ENCODE assay signal across 25 cellular contexts in genomic region chr22:37355174-37355573, GRCh38.
DNase-seq lines count a peak whose midpoint lies in the region; ATAC-seq and TF ChIP-seq lines count a peak whose summit lies in the region.
"Had no signal": no experiment of that assay in that cellular context is flagged by ENCODE, and none has a peak within 500 bp of the region (broad histone marks: within the 10 kb centered on the region; RNA-seq: fewer than 3 reads in every experiment).

No MANE protein-coding gene starts in this region.

- DNase-seq in NCI-H2107 treated with DMSO at 0.1 percent for 48 hours (lab: John Stamatoyannopoulos, UW; ENCODE audit: unreplicated experiment) = peak; percentile 51
- DNase-seq in NCI-H2107 (lab: John Stamatoyannopoulos, UW) = no peak
- DNase-seq in PC-9 = no peak
- no peak for DNase-seq in mesenchymal stem cell
- no peak for DNase-seq in neural progenitor cell (ENCODE audit: low spot score)
- no peak for DNase-seq in retina
- no peak for DNase-seq in immature natural killer cell
- DNase-seq: 8988T; ACHN; BE2C; CD4-positive, CD25-positive, alpha-beta regulatory T cell; DMS153; DND-41; HFFc6; KG1; MG63; NCI-H1694 treated with DMSO at 0.1 percent for 48 hours; NCI-H2081; NCI-H524; NCI-H748 treated with DMSO at 0.1 percent for 48 hours; NK-92 treated with Interleukin-12 subunit alpha and Interleukin-12 subunit beta, amount 100 ng/mL, for 24 hours; Right ventricle myocardium superior had no signal

- no peak overlapping the region for H3K9ac ChIP-seq in mesenchymal stem cell (ENCODE audit: low read length)
- H3K9ac ChIP-seq in neural progenitor cell = no peak overlapping the region

- no peaks in the 10 kb centered on the region for H3K27me3 ChIP-seq in PC-9 (ENCODE audit: insufficient read depth, low read depth)
- peaks cover 0 to 84% of the 10 kb centered on the region in 2 experiments for H3K27me3 ChIP-seq in mesenchymal stem cell (ENCODE audit: control insufficient read depth in 1 of 2, insufficient read depth in 1 of 2, low read length in 2 of 2)
- no peaks in the 10 kb centered on the region for H3K27me3 ChIP-seq in neural progenitor cell
- H3K27me3 ChIP-seq: BE2C, MG63 had no signal

- peak overlapping the region in 1 of 2 experiments; percentile 14 for H3K14ac ChIP-seq in mesenchymal stem cell (ENCODE audit: low read length in 2 of 2)

- POLR2A ChIA-PET in PC-9 (lab: Charles Lee; ENCODE audit: unreplicated experiment) = no interaction called here

- H3K9me3 Mint-ChIP-seq in neural progenitor cell = no peaks in the 10 kb centered on the region
- H3K9me3 Mint-ChIP-seq in immature natural killer cell = no peaks in the 10 kb centered on the region
- H3K9me3 Mint-ChIP-seq: CD4-positive, CD25-positive, alpha-beta regulatory T cell; HFFc6 had no signal

- H2AK5ac ChIP-seq in mesenchymal stem cell (ENCODE audit: low read length, severe bottlenecking) = peak overlapping the region; percentile 80

- H3K36me3 ChIP-seq in PC-9 (ENCODE audit: low read depth) = no peaks in the 10 kb centered on the region
- H3K36me3 ChIP-seq in mesenchymal stem cell (ENCODE audit: control insufficient read depth in 1 of 2, insufficient read depth in 2 of 2, low read depth in 1 of 2, low read length in 2 of 2) = peaks cover 0 to 3% of the 10 kb centered on the region in 2 experiments
- no peaks in the 10 kb centered on the region for H3K36me3 ChIP-seq in neural progenitor cell
- H3K36me3 ChIP-seq: BE2C, HAP-1, MG63 had no signal

- no peaks in the 10 kb centered on the region for H3K9me2 ChIP-seq in PC-9 (ENCODE audit: insufficient read depth)

- H3K4me3 Mint-ChIP-seq in neural progenitor cell (no peak overlapping the region), immature natural killer cell (no peak overlapping the region)
- H3K4me3 Mint-ChIP-seq: HFFc6 had no signal

- no peak for TF ChIP-seq CTCF in PC-9 (conservative IDR thresholded peaks at IDR 0.05)
- TF ChIP-seq CTCF in neural progenitor cell (IDR thresholded peaks at IDR 0.05) = no peak

- H3K4me3 ChIP-seq in PC-9 (no peak overlapping the region), mesenchymal stem cell (ENCODE audit: insufficient read depth in 1 of 2, low read depth in 1 of 2, low read length in 2 of 2) (no peak overlapping the region), neural progenitor cell (no peak overlapping the region)
- H3K4me3 ChIP-seq: HAP-1, MG63 had no signal

- no peaks in the 10 kb centered on the region for H3K9me3 ChIP-seq in PC-9 (ENCODE audit: insufficient read depth, low read depth)
- H3K9me3 ChIP-seq in mesenchymal stem cell (ENCODE audit: control insufficient read depth, low read length) = no peaks in the 10 kb centered on the region
- no peaks in the 10 kb centered on the region for H3K9me3 ChIP-seq in neural progenitor cell (ENCODE audit: low read depth)
- H3K9me3 ChIP-seq: BE2C, HAP-1, MG63 had no signal

- H3K79me1 ChIP-seq in mesenchymal stem cell (replicated peaks; ENCODE audit: low read length, poor library complexity, severe bottlenecking) = no peaks in the 10 kb centered on the region

- H2AFZ ChIP-seq in PC-9 (no peak overlapping the region), mesenchymal stem cell (ENCODE audit: low read depth, low read length) (no peak overlapping the region), neural progenitor cell (replicated peaks) (no peak overlapping the region)

- no peak for ATAC-seq in GM21528 (IDR thresholded peaks at IDR 0.05; ENCODE audit: low FRiP score, unreplicated experiment)
- ATAC-seq: PC-3 had no signal

- peak overlapping the region; percentile 60 for H3K4me2 ChIP-seq in PC-9
- H3K4me2 ChIP-seq in mesenchymal stem cell (ENCODE audit: low read length, poor library complexity, severe bottlenecking) = no peak overlapping the region
- H3K4me2 ChIP-seq in neural progenitor cell = no peak overlapping the region

- intact Hi-C loops in PC-9 (cut with micrococcal nuclease; ENCODE audit: unreplicated experiment) = loop anchor here (2.0 kb wide), 1 partner anchor 26 kb away; no protein-coding TSS in a partner anchor

- H3K27me3 Mint-ChIP-seq in neural progenitor cell (ENCODE audit: insufficient read depth, low read depth) (peaks cover 13% of the 10 kb centered on the region), immature natural killer cell (ENCODE audit: low read depth in 3 of 3) (peaks cover 0 to 9% (median 1%) of the 10 kb centered on the region in 3 donors)
- H3K27me3 Mint-ChIP-seq: CD4-positive, CD25-positive, alpha-beta regulatory T cell had no signal

- peak overlapping the region; percentile 90 for H3K27ac ChIP-seq in PC-9
- no peak overlapping the region for H3K27ac ChIP-seq in mesenchymal stem cell (ENCODE audit: low read length, poor library complexity, severe bottlenecking)
- no peak overlapping the region for H3K27ac ChIP-seq in neural progenitor cell

- BruUV-seq in PC-9 (replicated peaks; lab: Mats Ljungman, UMichigan) = no TSS peak

- H4K20me1 ChIP-seq in PC-9 (ENCODE audit: insufficient read depth) (no peaks in the 10 kb centered on the region), neural progenitor cell (ENCODE audit: low read depth) (no peaks in the 10 kb centered on the region)

- H3K23ac ChIP-seq in mesenchymal stem cell (ENCODE audit: low read length in 2 of 2) = no peak overlapping the region

- H3K4me1 ChIP-seq in PC-9 (replicated peaks; ENCODE audit: insufficient read depth) (peaks cover 57% of the 10 kb centered on the region), mesenchymal stem cell (ENCODE audit: control insufficient read depth, insufficient read depth, low read depth, low read length) (peaks cover 44% of the 10 kb centered on the region), neural progenitor cell (peaks cover 4% of the 10 kb centered on the region)
- H3K4me1 ChIP-seq: BE2C, HAP-1 had no signal

- H3K79me2 ChIP-seq in PC-9 (ENCODE audit: low read depth) (no peaks in the 10 kb centered on the region), neural progenitor cell (ENCODE audit: low read depth) (no peaks in the 10 kb centered on the region)

- CTCF ChIA-PET in PC-9 (lab: Charles Lee) = no interaction called here

- H3K4ac ChIP-seq in mesenchymal stem cell (ENCODE audit: low read depth in 1 of 2, low read length in 2 of 2) = no peak overlapping the region

- no peak overlapping the region for H3K18ac ChIP-seq in mesenchymal stem cell (ENCODE audit: low read depth in 1 of 2, low read length in 2 of 2)

- no peak overlapping the region for H3K27ac Mint-ChIP-seq in neural progenitor cell
- no peak overlapping the region for H3K27ac Mint-ChIP-seq in immature natural killer cell
- H3K27ac Mint-ChIP-seq: CD4-positive, CD25-positive, alpha-beta regulatory T cell; HFFc6 had no signal

- no peaks in the 10 kb centered on the region for H3K36me3 Mint-ChIP-seq in neural progenitor cell
- H3K36me3 Mint-ChIP-seq in immature natural killer cell = no peaks in the 10 kb centered on the region
- H3K36me3 Mint-ChIP-seq: CD4-positive, CD25-positive, alpha-beta regulatory T cell had no signal

- H2BK15ac ChIP-seq in mesenchymal stem cell (ENCODE audit: low read depth, poor library complexity, severe bottlenecking) = no peak overlapping the region

- WGBS in mesenchymal stem cell = 80% methylated on average over 14 of the region's 14 CpGs

- peak overlapping the region; percentile 33 for H4K8ac ChIP-seq in mesenchymal stem cell (ENCODE audit: low read length)

- H3F3A ChIP-seq in PC-9 (ENCODE audit: insufficient read depth, low read depth) = peaks cover 33% of the 10 kb centered on the region
- no peaks in the 10 kb centered on the region for H3F3A ChIP-seq in neural progenitor cell (ENCODE audit: low read depth)

- no peak overlapping the region for H2BK12ac ChIP-seq in mesenchymal stem cell (ENCODE audit: low read length in 2 of 2)

- no peak overlapping the region for H4K91ac ChIP-seq in mesenchymal stem cell (ENCODE audit: low read length)

- peaks cover 10% of the 10 kb centered on the region for H3K4me1 Mint-ChIP-seq in neural progenitor cell
- no peaks in the 10 kb centered on the region for H3K4me1 Mint-ChIP-seq in immature natural killer cell
- H3K4me1 Mint-ChIP-seq: CD4-positive, CD25-positive, alpha-beta regulatory T cell had no signal

- no peak overlapping the region for H2BK120ac ChIP-seq in mesenchymal stem cell (ENCODE audit: low read depth, low read length)

- no peak overlapping the region for H2BK5ac ChIP-seq in mesenchymal stem cell (ENCODE audit: low read depth, low read length, poor library complexity, severe bottlenecking)
